In genomic region chr1:192904438-192904895, GRCh38 we compare ENCODE assay signal across 10 cellular contexts.
DNase-seq lines count a peak whose midpoint lies in the region; ATAC-seq and TF ChIP-seq lines count a peak whose summit lies in the region.
"Had no signal": no experiment of that assay in that cellular context is flagged by ENCODE, and none has a peak within 500 bp of the region (broad histone marks: within the 10 kb centered on the region; RNA-seq: fewer than 3 reads in every experiment).

No MANE protein-coding gene starts in this region.

- ATAC-seq in activated naive CD4-positive, alpha-beta T cell treated with anti-CD3 and anti-CD28 coated beads, Interleukin-2, amount 50 U/mL, for 72 hours: peak; percentile 46 to 92
- ATAC-seq in HG02763 (IDR thresholded peaks at IDR 0.05; ENCODE audit: unreplicated experiment): no peak

- peak; percentile 80 for TF ChIP-seq EP300 in transverse colon (IDR thresholded peaks at IDR 0.05; ENCODE audit: low read depth)

- H3K36me3 ChIP-seq in right atrium auricular region (no peaks in the 10 kb centered on the region), transverse colon (no peaks in the 10 kb centered on the region)

- H3K27ac ChIP-seq in right atrium auricular region (peak overlapping the region; percentile 0 to 49), transverse colon (peak overlapping the region; percentile 40 to 78 (median 72))

- H3K36me3 Mint-ChIP-seq in activated naive CD4-positive, alpha-beta T cell treated with anti-CD3 and anti-CD28 coated beads, Interleukin-2, amount 50 U/mL, for 72 hours: no peaks in the 10 kb centered on the region
- no peaks in the 10 kb centered on the region for H3K36me3 Mint-ChIP-seq in activated naive CD4-positive, alpha-beta T cell treated with anti-CD3 and anti-CD28 coated beads, Interleukin-2, amount 10 ng/mL, durations not matched to agents 7 days and 5 days
- no peaks in the 10 kb centered on the region for H3K36me3 Mint-ChIP-seq in activated T-helper 1 cell treated with anti-CD3 and anti-CD28 coated beads, Interleukin-12 subunit alpha, Interleukin-12 subunit beta, Interleukin-2, Interleukin-4 antibody, amounts not matched to agents 30 ng/mL and 10 ng/mL and 1 ng/mL, durations not matched to agents 14 hours and 24 hours and 36 hours (ENCODE audit: low read depth)

- WGBS in transverse colon (ENCODE audit: low coverage in 1 of 2), 2 donors: 43 to 47% methylated on average over 7 of the region's 7 CpGs

- in situ Hi-C loops in transverse colon (cut with MboI; ENCODE audit: low pct_ligation_motif_present in 1 of 4, low pct_unique_long_range_greater_than_20kb in 1 of 4, low sequenced_read_pairs in 3 of 4): loop anchor here in 1 of 4 donors (25.0 kb wide), 1 partner anchor 417 kb away; no protein-coding TSS in a partner anchor

- no peaks in the 10 kb centered on the region for H3K27me3 ChIP-seq in right atrium auricular region
- H3K27me3 ChIP-seq in transverse colon: no peaks in the 10 kb centered on the region

- TF ChIP-seq CTCF in right atrium auricular region (IDR thresholded peaks at IDR 0.05) (no peak), transverse colon (IDR thresholded peaks at IDR 0.05) (no peak)

- DNase-seq in activated naive CD4-positive, alpha-beta T cell treated with anti-CD3 and anti-CD28 coated beads, Interleukin-2, amount 50 U/mL, for 72 hours (ENCODE audit: low spot score in 2 of 2): no peak
- no peak for DNase-seq in activated naive CD4-positive, alpha-beta T cell treated with anti-CD3 and anti-CD28 coated beads, Interleukin-2, amount 10 ng/mL, durations not matched to agents 7 days and 5 days
- DNase-seq in activated T-helper 1 cell treated with anti-CD3 and anti-CD28 coated beads, Interleukin-12 subunit alpha, Interleukin-12 subunit beta, Interleukin-2, Interleukin-4 antibody, amounts not matched to agents 30 ng/mL and 10 ng/mL and 1 ng/mL, durations not matched to agents 14 hours and 24 hours and 36 hours (ENCODE audit: low spot score): no peak
- DNase-seq in right atrium auricular region (ENCODE audit: low spot score) (peak; percentile 69), transverse colon (no peak), NCI-H2029 (lab: John Stamatoyannopoulos, UW) (no peak), NCI-H510A treated with DMSO at 0.1 percent for 48 hours (lab: John Stamatoyannopoulos, UW) (no peak)
- DNase-seq: activated CD4-positive, CD25-positive, alpha-beta regulatory T cell treated with anti-CD3 and anti-CD28 coated beads, Interleukin-2, amount 50 U/mL, for 72 hours; MV-4-11 had no signal

- TF ChIP-seq POLR2A in transverse colon (IDR thresholded peaks at IDR 0.05): no peak

- H3K4me1 ChIP-seq in right atrium auricular region (no peaks in the 10 kb centered on the region), transverse colon (peaks cover 0 to 7% (median 1%) of the 10 kb centered on the region in 4 donors)

- no peaks in the 10 kb centered on the region for H3K9me3 Mint-ChIP-seq in activated naive CD4-positive, alpha-beta T cell treated with anti-CD3 and anti-CD28 coated beads, Interleukin-2, amount 50 U/mL, for 72 hours
- H3K9me3 Mint-ChIP-seq in activated naive CD4-positive, alpha-beta T cell treated with anti-CD3 and anti-CD28 coated beads, Interleukin-2, amount 10 ng/mL, durations not matched to agents 7 days and 5 days: no peaks in the 10 kb centered on the region
- no peaks in the 10 kb centered on the region for H3K9me3 Mint-ChIP-seq in activated T-helper 1 cell treated with anti-CD3 and anti-CD28 coated beads, Interleukin-12 subunit alpha, Interleukin-12 subunit beta, Interleukin-2, Interleukin-4 antibody, amounts not matched to agents 30 ng/mL and 10 ng/mL and 1 ng/mL, durations not matched to agents 14 hours and 24 hours and 36 hours

- H3K9me3 ChIP-seq in right atrium auricular region: no peaks in the 10 kb centered on the region
- H3K9me3 ChIP-seq in transverse colon: no peaks in the 10 kb centered on the region

- no peak overlapping the region for H3K4me3 Mint-ChIP-seq in activated naive CD4-positive, alpha-beta T cell treated with anti-CD3 and anti-CD28 coated beads, Interleukin-2, amount 10 ng/mL, durations not matched to agents 7 days and 5 days
- H3K4me3 Mint-ChIP-seq in activated T-helper 1 cell treated with anti-CD3 and anti-CD28 coated beads, Interleukin-12 subunit alpha, Interleukin-12 subunit beta, Interleukin-2, Interleukin-4 antibody, amounts not matched to agents 30 ng/mL and 10 ng/mL and 1 ng/mL, durations not matched to agents 14 hours and 24 hours and 36 hours: peak overlapping the region; percentile 9

- no peaks in the 10 kb centered on the region for H3K27me3 Mint-ChIP-seq in activated naive CD4-positive, alpha-beta T cell treated with anti-CD3 and anti-CD28 coated beads, Interleukin-2, amount 10 ng/mL, durations not matched to agents 7 days and 5 days
- H3K27me3 Mint-ChIP-seq in activated T-helper 1 cell treated with anti-CD3 and anti-CD28 coated beads, Interleukin-12 subunit alpha, Interleukin-12 subunit beta, Interleukin-2, Interleukin-4 antibody, amounts not matched to agents 30 ng/mL and 10 ng/mL and 1 ng/mL, durations not matched to agents 14 hours and 24 hours and 36 hours (ENCODE audit: insufficient read depth): peaks cover 12% of the 10 kb centered on the region

- CTCF ChIA-PET in activated naive CD4-positive, alpha-beta T cell treated with anti-CD3 and anti-CD28 coated beads, Interleukin-2, amount 10 ng/mL, durations not matched to agents 7 days and 5 days (lab: Charles Lee): no interaction called here

- intact Hi-C loops in activated T-helper 1 cell treated with anti-CD3 and anti-CD28 coated beads, Interleukin-12 subunit alpha, Interleukin-12 subunit beta, Interleukin-2, Interleukin-4 antibody, amounts not matched to agents 30 ng/mL and 10 ng/mL and 1 ng/mL, durations not matched to agents 14 hours and 24 hours and 36 hours (cut with micrococcal nuclease): loop anchor here (5.0 to 10.0 kb wide), 2 partner anchors 33 to 100 kb away; partner anchors contain the start of gene RGS2
- intact Hi-C loops in transverse colon (cut with DNase I; ENCODE audit: low total_unique reads): loop anchor here (10.0 kb wide), 1 partner anchor 100 kb away; the partner anchor contains the start of gene RGS2

- H3K4me1 Mint-ChIP-seq in activated naive CD4-positive, alpha-beta T cell treated with anti-CD3 and anti-CD28 coated beads, Interleukin-2, amount 10 ng/mL, durations not matched to agents 7 days and 5 days: no peaks in the 10 kb centered on the region
- no peaks in the 10 kb centered on the region for H3K4me1 Mint-ChIP-seq in activated T-helper 1 cell treated with anti-CD3 and anti-CD28 coated beads, Interleukin-12 subunit alpha, Interleukin-12 subunit beta, Interleukin-2, Interleukin-4 antibody, amounts not matched to agents 30 ng/mL and 10 ng/mL and 1 ng/mL, durations not matched to agents 14 hours and 24 hours and 36 hours (ENCODE audit: low read depth)

- H3K4me3 ChIP-seq in right atrium auricular region (no peak overlapping the region), transverse colon (no peak overlapping the region)

- H3K27ac Mint-ChIP-seq in activated naive CD4-positive, alpha-beta T cell treated with anti-CD3 and anti-CD28 coated beads, Interleukin-2, amount 50 U/mL, for 72 hours: no peak overlapping the region
- H3K27ac Mint-ChIP-seq in activated naive CD4-positive, alpha-beta T cell treated with anti-CD3 and anti-CD28 coated beads, Interleukin-2, amount 10 ng/mL, durations not matched to agents 7 days and 5 days: no peak overlapping the region
- H3K27ac Mint-ChIP-seq in activated T-helper 1 cell treated with anti-CD3 and anti-CD28 coated beads, Interleukin-12 subunit alpha, Interleukin-12 subunit beta, Interleukin-2, Interleukin-4 antibody, amounts not matched to agents 30 ng/mL and 10 ng/mL and 1 ng/mL, durations not matched to agents 14 hours and 24 hours and 36 hours: no peak overlapping the region
